2 cellular contexts compared by ENCODE assay signal in genomic region chr7:77105904-77106303, GRCh38. TPM values are rescaled to one million over a fixed set of nuclear protein-coding genes. Genes with fewer than 3 reads are reported as not detected.
"Had no signal": no experiment of that assay in that cellular context is flagged by ENCODE, and none has a peak within 500 bp of the region (broad histone marks: within the 10 kb centered on the region; RNA-seq: fewer than 3 reads in every experiment).

No MANE protein-coding gene starts in this region.

RNA-seq across cellular contexts. Expression of gene SPDYE18, which starts 43.5 kb away (rescaled TPM):
- total RNA-seq: PC-3, WTC11 had no signal
